In genomic region chr6:143755301-143755744, GRCh38 we compare ENCODE assay signal across 1 cellular context.
TF ChIP-seq lines count a peak whose summit lies in the region.

No MANE protein-coding gene starts in this region.

TF ChIP-seq in HEK293, 187 proteins besides CTCF, POLR2A, EP300 and RAD21 (continued from another document and continues in another):
- TF ChIP-seq PRDM6 (tag by site-specific recombination; IDR thresholded peaks at IDR 0.05) (peak; percentile 99), ZSCAN4 (tag by site-specific recombination; IDR thresholded peaks at IDR 0.05) (peak; percentile 56), ZFP41 (tag by site-specific recombination; IDR thresholded peaks at IDR 0.05; ENCODE audit: borderline replicate concordance) (no peak), ZNF280D (tag by site-specific recombination; IDR thresholded peaks at IDR 0.05) (no peak), GLI4 (tag by site-specific recombination; IDR thresholded peaks at IDR 0.05) (no peak), PRDM4 (tag by site-specific recombination; IDR thresholded peaks at IDR 0.05) (peak; percentile 91), YY2 (tag by site-specific recombination; IDR thresholded peaks at IDR 0.05) (no peak), SETDB1 (IDR thresholded peaks at IDR 0.05; ENCODE audit: insufficient read length, low read length) (no peak), ZNF175 (tag by site-specific recombination; IDR thresholded peaks at IDR 0.05) (no peak), SP3 (tag by site-specific recombination; IDR thresholded peaks at IDR 0.05) (peak; percentile 50; the same call in 1 of the 2 replicates), ZNF560 (tag by site-specific recombination; IDR thresholded peaks at IDR 0.05; ENCODE audit: borderline replicate concordance) (no peak), ZNF398 (tag by site-specific recombination; IDR thresholded peaks at IDR 0.05) (peak; percentile 63), ZIC2 (tag by site-specific recombination; IDR thresholded peaks at IDR 0.05) (peak; percentile 79), WT1 (tag by site-specific recombination; IDR thresholded peaks at IDR 0.05) (peak; percentile 38; the same call in 1 of the 2 replicates), ZNF394 (tag by site-specific recombination; IDR thresholded peaks at IDR 0.05; ENCODE audit: borderline replicate concordance) (peak; percentile 85), KLF7 (tag by site-specific recombination; IDR thresholded peaks at IDR 0.05; ENCODE audit: borderline replicate concordance) (peak; percentile 88; the same call in 1 of the 2 replicates), ZNF555 (tag by site-specific recombination; conservative IDR thresholded peaks at IDR 0.05) (no peak), HIC1 (tag by site-specific recombination; IDR thresholded peaks at IDR 0.05) (peak; percentile 79), AEBP2 (tag by site-specific recombination; IDR thresholded peaks at IDR 0.05; ENCODE audit: borderline replicate concordance) (peak; percentile 53; the same call in 1 of the 2 replicates), GLIS2 (tag by site-specific recombination; IDR thresholded peaks at IDR 0.05) (peak; percentile 74), TRIM28 (IDR thresholded peaks at IDR 0.05; ENCODE audit: borderline replicate concordance, low read length) (peak; percentile 95), ZNF324 (tag by site-specific recombination; IDR thresholded peaks at IDR 0.05) (peak; percentile 70), MZF1 (tag by site-specific recombination; IDR thresholded peaks at IDR 0.05; ENCODE audit: borderline replicate concordance) (peak; percentile 78; the same call in 1 of the 2 replicates), ZNF350 (tag by site-specific recombination; IDR thresholded peaks at IDR 0.05) (0 out of 2 replicates have a peak, but pooled peaks have one; percentile 47), ZNF292 (tag by site-specific recombination; IDR thresholded peaks at IDR 0.05; ENCODE audit: borderline replicate concordance, low read depth) (no peak), ZNF121 (tag by site-specific recombination; IDR thresholded peaks at IDR 0.05) (no peak; the same call in 1 of the 2 replicates), ZNF311 (tag by site-specific recombination; IDR thresholded peaks at IDR 0.05; ENCODE audit: borderline replicate concordance) (no peak), TCF7L2 (IDR thresholded peaks at IDR 0.05; ENCODE audit: borderline replicate concordance, low read depth, low read length) (peak; percentile 100), ZNF626 (tag by site-specific recombination; IDR thresholded peaks at IDR 0.05) (no peak), ZNF202 (tag by site-specific recombination; IDR thresholded peaks at IDR 0.05; ENCODE audit: borderline replicate concordance) (no peak), ZNF513 (tag by site-specific recombination; IDR thresholded peaks at IDR 0.05) (peak; percentile 42; the same call in 1 of the 2 replicates), ZNF843 (tag by site-specific recombination; IDR thresholded peaks at IDR 0.05) (peak; percentile 100), HOXD13 (CRISPR knock-in tag; IDR thresholded peaks at IDR 0.05; ENCODE audit: borderline replicate concordance) (peak; percentile 92), ZNF248 (tag by site-specific recombination; IDR thresholded peaks at IDR 0.05) (no peak), ZBTB21 (tag by site-specific recombination; IDR thresholded peaks at IDR 0.05) (peak; percentile 92), ZNF596 (tag by site-specific recombination; IDR thresholded peaks at IDR 0.05) (peak; percentile 80), ZBTB44 (tag by site-specific recombination; IDR thresholded peaks at IDR 0.05) (peak; percentile 63; the same call in 1 of the 2 replicates)
